Comparison of ENCODE assay signal across 2 cellular contexts in genomic region chr6:41734666-41735426, GRCh38.
A peak's percentile ranks its signal among the peaks of the same experiment; 100 is the strongest.
TF ChIP-seq lines count a peak whose summit lies in the region.

No MANE protein-coding gene starts in this region.

TF ChIP-seq in HEK293, 187 proteins besides CTCF, POLR2A, EP300 and RAD21 (continues in another document):
- TF ChIP-seq ZNF843 (tag by site-specific recombination; IDR thresholded peaks at IDR 0.05), result no peak
- no peak for TF ChIP-seq ZNF221 (tag by site-specific recombination; IDR thresholded peaks at IDR 0.05; ENCODE audit: borderline replicate concordance)
- no peak for TF ChIP-seq ZNF664 (tag by site-specific recombination; IDR thresholded peaks at IDR 0.05)
- TF ChIP-seq ZNF148 (tag by site-specific recombination; IDR thresholded peaks at IDR 0.05; ENCODE audit: borderline replicate concordance), result no peak
- no peak for TF ChIP-seq ZNF184 (tag by site-specific recombination; IDR thresholded peaks at IDR 0.05)
- no peak for TF ChIP-seq ZNF302 (tag by site-specific recombination; IDR thresholded peaks at IDR 0.05; ENCODE audit: low read depth)
- TF ChIP-seq REPIN1 (tag by site-specific recombination; IDR thresholded peaks at IDR 0.05; ENCODE audit: low read depth), result no peak
- TF ChIP-seq ZBTB6 (tag by site-specific recombination; IDR thresholded peaks at IDR 0.05), result no peak
- no peak for TF ChIP-seq MEIS1 (CRISPR knock-in tag; IDR thresholded peaks at IDR 0.05; ENCODE audit: borderline replicate concordance)
- no peak for TF ChIP-seq ZNF223 (tag by site-specific recombination; IDR thresholded peaks at IDR 0.05)
- TF ChIP-seq ZBTB48 (tag by site-specific recombination; IDR thresholded peaks at IDR 0.05), result no peak
- no peak for TF ChIP-seq ZNF202 (tag by site-specific recombination; IDR thresholded peaks at IDR 0.05; ENCODE audit: borderline replicate concordance)
- TF ChIP-seq ZNF560 (tag by site-specific recombination; IDR thresholded peaks at IDR 0.05; ENCODE audit: borderline replicate concordance), result no peak
- 0 out of 2 replicates have a peak, but pooled peaks have one; percentile 5 for TF ChIP-seq KLF10 (tag by site-specific recombination; IDR thresholded peaks at IDR 0.05)
- TF ChIP-seq ZNF341 (tag by site-specific recombination; IDR thresholded peaks at IDR 0.05; ENCODE audit: low read depth), result peak; percentile 92
- no peak for TF ChIP-seq ZNF121 (tag by site-specific recombination; IDR thresholded peaks at IDR 0.05)
- no peak for TF ChIP-seq FEZF1 (tag by site-specific recombination; IDR thresholded peaks at IDR 0.05)
- no peak for TF ChIP-seq ZNF514 (tag by site-specific recombination; IDR thresholded peaks at IDR 0.05)
- no peak for TF ChIP-seq ZNF510 (tag by site-specific recombination; IDR thresholded peaks at IDR 0.05; ENCODE audit: insufficient replicate concordance)
- no peak for TF ChIP-seq TCF7L2 (IDR thresholded peaks at IDR 0.05; ENCODE audit: borderline replicate concordance, low read depth, low read length)
- TF ChIP-seq ZBTB8A (tag by site-specific recombination; IDR thresholded peaks at IDR 0.05), result peak; percentile 54
- TF ChIP-seq ZNF791 (tag by site-specific recombination; IDR thresholded peaks at IDR 0.05), result no peak
- TF ChIP-seq ZNF529 (tag by site-specific recombination; IDR thresholded peaks at IDR 0.05; ENCODE audit: insufficient replicate concordance), result no peak
- TF ChIP-seq GLIS2 (tag by site-specific recombination; IDR thresholded peaks at IDR 0.05), result peak; percentile 93
- TF ChIP-seq ZNF585B (tag by site-specific recombination; IDR thresholded peaks at IDR 0.05), result no peak
- TF ChIP-seq ZBTB7A (tag by site-specific recombination; IDR thresholded peaks at IDR 0.05; ENCODE audit: low read depth), result no peak
- TF ChIP-seq MYNN (tag by site-specific recombination; IDR thresholded peaks at IDR 0.05; ENCODE audit: borderline replicate concordance), result no peak
- no peak for TF ChIP-seq ZNF311 (tag by site-specific recombination; IDR thresholded peaks at IDR 0.05; ENCODE audit: borderline replicate concordance)
- TF ChIP-seq ZNF426 (tag by site-specific recombination; IDR thresholded peaks at IDR 0.05), result no peak
- TF ChIP-seq ZNF645 (tag by site-specific recombination; IDR thresholded peaks at IDR 0.05), result no peak
- no peak for TF ChIP-seq ZNF707 (tag by site-specific recombination; IDR thresholded peaks at IDR 0.05)
- no peak for TF ChIP-seq ZBTB1 (tag by site-specific recombination; IDR thresholded peaks at IDR 0.05)
- no peak for TF ChIP-seq PRDM1 (tag by site-specific recombination; IDR thresholded peaks at IDR 0.05)
- peak; percentile 91 for TF ChIP-seq ZNF398 (tag by site-specific recombination; IDR thresholded peaks at IDR 0.05)
- no peak for TF ChIP-seq ZNF416 (tag by site-specific recombination; IDR thresholded peaks at IDR 0.05)

TF ChIP-seq in K562, 482 proteins besides CTCF, POLR2A, EP300 and RAD21 (continues in another document):
- TF ChIP-seq ZNF740 (CRISPR knock-in tag; IDR thresholded peaks at IDR 0.05) (peak; percentile 84), ZNF740 (tag; IDR thresholded peaks at IDR 0.05) (peak in 1 of 2 experiments; percentile 86; a peak in 2 of 4 replicates), NCOA6 (IDR thresholded peaks at IDR 0.05) (peak; percentile 33; the same call in 1 of the 2 replicates), NFIC (IDR thresholded peaks at IDR 0.05) (peak; percentile 47; the same call in 1 of the 2 replicates), ESRRA (IDR thresholded peaks at IDR 0.05; ENCODE audit: borderline replicate concordance, low read depth) (peak; percentile 60; the same call in 1 of the 2 replicates), ZNF449 (CRISPR knock-in tag; IDR thresholded peaks at IDR 0.05) (no peak), NUFIP1 (IDR thresholded peaks at IDR 0.05; ENCODE audit: partially characterized antibody) (no peak), MCM2 (IDR thresholded peaks at IDR 0.05; ENCODE audit: low read depth) (no peak), RBFOX2 (IDR thresholded peaks at IDR 0.05; ENCODE audit: low read depth, low read length) (peak; percentile 61), ZC3H4 (CRISPR knock-in tag; IDR thresholded peaks at IDR 0.05; ENCODE audit: borderline replicate concordance) (0 out of 2 replicates have a peak, but pooled peaks have one; percentile 80), TFAP4 (CRISPR knock-in tag; IDR thresholded peaks at IDR 0.05; ENCODE audit: borderline replicate concordance) (peak; percentile 46; the same call in 1 of the 2 replicates), RREB1 (CRISPR knock-in tag; IDR thresholded peaks at IDR 0.05) (0 out of 2 replicates have a peak, but pooled peaks have one; percentile 20), ZNF699 (CRISPR knock-in tag; IDR thresholded peaks at IDR 0.05; ENCODE audit: insufficient replicate concordance) (no peak), CHAMP1 (IDR thresholded peaks at IDR 0.05) (no peak), HNRNPH1 (optimal IDR thresholded peaks at IDR 0.05; ENCODE audit: low read depth, low read length) (no peak), POLR2G (IDR thresholded peaks at IDR 0.05; ENCODE audit: low read depth, low read length) (peak; percentile 58; the same call in 1 of the 2 replicates), PHF8 (IDR thresholded peaks at IDR 0.05; ENCODE audit: borderline replicate concordance, low read length) (peak; percentile 44; the same call in 1 of the 2 replicates), SP1 (CRISPR knock-in tag; IDR thresholded peaks at IDR 0.05) (peak; percentile 60), PCBP1 (IDR thresholded peaks at IDR 0.05; ENCODE audit: low read depth, low read length, poor library complexity, severe bottlenecking) (peak; percentile 53), KDM2B (CRISPR knock-in tag; IDR thresholded peaks at IDR 0.05) (peak; percentile 55; the same call in 1 of the 2 replicates), ZNF431 (CRISPR knock-in tag; IDR thresholded peaks at IDR 0.05) (no peak), EGR1 (conservative IDR thresholded peaks at IDR 0.05) (peak; percentile 54), L3MBTL2 (IDR thresholded peaks at IDR 0.05) (peak; percentile 48; the same call in 1 of the 2 replicates), TGIF2 (CRISPR knock-in tag; IDR thresholded peaks at IDR 0.05) (no peak), MAZ (CRISPR knock-in tag; conservative IDR thresholded peaks at IDR 0.05 in 1 of 2, IDR thresholded peaks at IDR 0.05 in 1 of 2) (peak in 1 of 2 experiments; percentile 57; a peak in 2 of 4 replicates), KDM5B (IDR thresholded peaks at IDR 0.05; ENCODE audit: insufficient replicate concordance, low read depth, low read length) (peak; percentile 12), SAP30 (IDR thresholded peaks at IDR 0.05; ENCODE audit: borderline replicate concordance, insufficient read depth, low read depth, low read length, poor library complexity, severe bottlenecking) (peak; percentile 73), ZFX (CRISPR knock-in tag; IDR thresholded peaks at IDR 0.05) (peak; percentile 48; the same call in 1 of the 2 replicates), KDM4B (IDR thresholded peaks at IDR 0.05; ENCODE audit: borderline replicate concordance in 2 of 2, low read depth in 1 of 2) (0 out of 4 replicates have a peak, but pooled peaks of 1 of the 2 experiments have one; percentile 5), VEZF1 (CRISPR knock-in tag; IDR thresholded peaks at IDR 0.05) (peak; percentile 77), BHLHE40 (IDR thresholded peaks at IDR 0.05; ENCODE audit: low read length) (no peak), SAFB (IDR thresholded peaks at IDR 0.05; ENCODE audit: borderline replicate concordance, low read depth, low read length) (peak; percentile 28; the same call in 1 of the 2 replicates), MTA3 (IDR thresholded peaks at IDR 0.05; ENCODE audit: borderline replicate concordance) (no peak), ZNF263 (CRISPR knock-in tag; IDR thresholded peaks at IDR 0.05; ENCODE audit: borderline replicate concordance) (peak; percentile 10; the same call in 1 of the 2 replicates)
